18 cellular contexts compared by ENCODE assay signal in genomic region chr6:106080106-106081095, GRCh38. TPM values are rescaled to one million over a fixed set of nuclear protein-coding genes. Genes with fewer than 3 reads are reported as not detected.
DNase-seq lines count a peak whose midpoint lies in the region; ATAC-seq and TF ChIP-seq lines count a peak whose summit lies in the region.
"Had no signal": no experiment of that assay in that cellular context is flagged by ENCODE, and none has a peak within 500 bp of the region (broad histone marks: within the 10 kb centered on the region; RNA-seq: fewer than 3 reads in every experiment).

No MANE protein-coding gene starts in this region.

- no peaks in the 10 kb centered on the region for H3K79me1 ChIP-seq in neuronal stem cell (ENCODE audit: low read depth, low read length)

- H3K9me2 ChIP-seq in GM23338 (ENCODE audit: insufficient read depth) = no peaks in the 10 kb centered on the region; the same call in 1 of the 2 replicates

- H3K9me3 ChIP-seq in T-helper 17 cell (ENCODE audit: control insufficient read depth, low read length, poor library complexity, severe bottlenecking) = no peaks in the 10 kb centered on the region
- H3K9me3 ChIP-seq in neuronal stem cell (replicated peaks in 1 of 2; ENCODE audit: control insufficient read depth in 2 of 2, insufficient read depth in 1 of 2, low read depth in 1 of 2, low read length in 2 of 2) = no peaks in the 10 kb centered on the region
- no peaks in the 10 kb centered on the region for H3K9me3 ChIP-seq in smooth muscle cell (replicated peaks; ENCODE audit: low read depth)
- H3K9me3 ChIP-seq: BLaER1 treated with 17β-estradiol and CSF1 and Interleukin-3, amounts not matched to agents 10 nM and 100 nM; Caco-2; SJCRH30 had no signal

- H3K27ac Mint-ChIP-seq in GM23338 = no peak overlapping the region
- H3K27ac Mint-ChIP-seq in T-helper 17 cell = peak overlapping the region; percentile 32
- H3K27ac Mint-ChIP-seq: T-helper 2 cell treated with Interferon-gamma antibody and Interleukin-4, amounts not matched to agents 5 μg/mL and 100 μg/mL, for 36 hours had no signal

- H2AFZ ChIP-seq in GM23338 = 0 out of 2 replicates have a peak overlapping the region, but pooled peaks have one; percentile 16
- no peak overlapping the region for H2AFZ ChIP-seq in neuronal stem cell (ENCODE audit: low read length)
- H2AFZ ChIP-seq in smooth muscle cell (ENCODE audit: low read depth) = no peak overlapping the region

- no peaks in the 10 kb centered on the region for H3K36me3 ChIP-seq in GM23338 (ENCODE audit: insufficient read depth)
- H3K36me3 ChIP-seq in neuronal stem cell (replicated peaks in 1 of 2; ENCODE audit: control insufficient read depth in 2 of 2, insufficient read depth in 2 of 2, low read length in 2 of 2) = no peaks in the 10 kb centered on the region
- no peaks in the 10 kb centered on the region for H3K36me3 ChIP-seq in smooth muscle cell (ENCODE audit: low read depth)
- H3K36me3 ChIP-seq: BLaER1 treated with 17β-estradiol and CSF1 and Interleukin-3, amounts not matched to agents 10 nM and 100 nM; SJCRH30 had no signal

- no peak for TF ChIP-seq CTCF in GM23338 (conservative IDR thresholded peaks at IDR 0.05; ENCODE audit: low read depth in 2 of 2)
- TF ChIP-seq CTCF in smooth muscle cell (IDR thresholded peaks at IDR 0.05; ENCODE audit: borderline replicate concordance, insufficient read depth, poor library complexity, severe bottlenecking) = no peak

- H3K9me3 Mint-ChIP-seq in GM23338 = no peaks in the 10 kb centered on the region
- H3K9me3 Mint-ChIP-seq: T-helper 2 cell treated with Interferon-gamma antibody and Interleukin-4, amounts not matched to agents 5 μg/mL and 100 μg/mL, for 36 hours had no signal

- no peaks in the 10 kb centered on the region for H3K36me3 Mint-ChIP-seq in GM23338 (ENCODE audit: low read depth)
- no peaks in the 10 kb centered on the region for H3K36me3 Mint-ChIP-seq in T-helper 17 cell (ENCODE audit: low read depth)

- H4K8ac ChIP-seq in neuronal stem cell (ENCODE audit: low read depth, low read length) = no peak overlapping the region

- H3K27me3 ChIP-seq in GM23338 (ENCODE audit: insufficient read depth) = peaks cover 6% of the 10 kb centered on the region
- H3K27me3 ChIP-seq in neuronal stem cell (ENCODE audit: control insufficient read depth in 3 of 3, insufficient read depth in 3 of 3, low read depth in 1 of 3, low read length in 3 of 3) = peaks cover 0 to 54% (median 0%) of the 10 kb centered on the region in 3 experiments
- H3K27me3 ChIP-seq in smooth muscle cell (ENCODE audit: low read depth) = peaks cover 18% of the 10 kb centered on the region
- H3K27me3 ChIP-seq: BLaER1 treated with 17β-estradiol and CSF1 and Interleukin-3, amounts not matched to agents 10 nM and 100 nM; SJCRH30 had no signal

- H3K14ac ChIP-seq in neuronal stem cell (ENCODE audit: low read length) = peak overlapping the region; percentile 49

- H3K4ac ChIP-seq in neuronal stem cell (ENCODE audit: low read length) = no peak overlapping the region

- no peaks in the 10 kb centered on the region for H3K79me2 ChIP-seq in GM23338 (replicated peaks; ENCODE audit: insufficient read depth)
- no peaks in the 10 kb centered on the region for H3K79me2 ChIP-seq in smooth muscle cell (ENCODE audit: low read depth)

- no peak overlapping the region for H2BK12ac ChIP-seq in neuronal stem cell (ENCODE audit: low read length)

- H3K23ac ChIP-seq in neuronal stem cell (ENCODE audit: low read depth, low read length, poor library complexity) = no peak overlapping the region

- H3K4me1 ChIP-seq in GM23338 (ENCODE audit: insufficient read depth) = peaks cover 7% of the 10 kb centered on the region
- peaks cover 0 to 17% of the 10 kb centered on the region in 2 donors for H3K4me1 ChIP-seq in neuronal stem cell (ENCODE audit: control insufficient read depth in 2 of 2, insufficient read depth in 1 of 2, low read depth in 1 of 2, low read length in 2 of 2)
- H3K4me1 ChIP-seq in smooth muscle cell (ENCODE audit: low read depth) = peaks cover 33% of the 10 kb centered on the region
- H3K4me1 ChIP-seq: SJCRH30 had no signal

- no peak for ATAC-seq in GM23338
- no peak for ATAC-seq in T-helper 17 cell
- no peak for ATAC-seq in GM21381 (IDR thresholded peaks at IDR 0.05; ENCODE audit: unreplicated experiment)
- ATAC-seq: HepG2 had no signal

- no peak overlapping the region for H4K91ac ChIP-seq in neuronal stem cell (ENCODE audit: low read depth, low read length, poor library complexity)

- DNase-seq in GM23338 (ENCODE audit: low spot score) = no peak
- DNase-seq in NCI-H1694 (lab: John Stamatoyannopoulos, UW) = peak; percentile 56
- no peak for DNase-seq in T-helper 17 cell
- DNase-seq in neuronal stem cell (ENCODE audit: low spot score) = no peak
- DNase-seq in smooth muscle cell (lab: John Stamatoyannopoulos, UW; ENCODE audit: unreplicated experiment) = no peak
- DNase-seq in AG08395 (ENCODE audit: low spot score) = no peak
- DNase-seq: Caco-2, DND-41, GF-D8, H7, Karpas-422, NCI-H2171 treated with DMSO at 0.1 percent for 48 hours, SJCRH30 had no signal

- H2BK120ac ChIP-seq in neuronal stem cell (ENCODE audit: low read depth, low read length) = no peak overlapping the region

- H2AK5ac ChIP-seq in neuronal stem cell (ENCODE audit: low read depth, low read length) = no peak overlapping the region

- H3K4me3 ChIP-seq in GM23338 = no peak overlapping the region
- H3K4me3 ChIP-seq in neuronal stem cell (ENCODE audit: low read length in 2 of 2) = no peak overlapping the region
- no peak overlapping the region for H3K4me3 ChIP-seq in smooth muscle cell
- H3K4me3 ChIP-seq: BLaER1 treated with 17β-estradiol and CSF1 and Interleukin-3, amounts not matched to agents 10 nM and 100 nM; SJCRH30 had no signal

- H3K4me2 ChIP-seq in GM23338 (no peak overlapping the region), neuronal stem cell (ENCODE audit: insufficient read depth, low read length, poor library complexity, severe bottlenecking) (no peak overlapping the region), smooth muscle cell (no peak overlapping the region)
- H3K4me2 ChIP-seq: BLaER1 treated with 17β-estradiol and CSF1 and Interleukin-3, amounts not matched to agents 10 nM and 100 nM had no signal

- H3K27me3 Mint-ChIP-seq in GM23338 (ENCODE audit: insufficient read depth, low read depth, poor library complexity) (peaks cover 9% of the 10 kb centered on the region), T-helper 17 cell (no peaks in the 10 kb centered on the region)

- no peak overlapping the region for H2BK5ac ChIP-seq in neuronal stem cell (ENCODE audit: low read length)

- H4K20me1 ChIP-seq in GM23338 (replicated peaks; ENCODE audit: insufficient read depth) = no peaks in the 10 kb centered on the region
- H4K20me1 ChIP-seq in smooth muscle cell (ENCODE audit: low read depth) = no peaks in the 10 kb centered on the region
- H4K20me1 ChIP-seq: BLaER1 treated with 17β-estradiol and CSF1 and Interleukin-3, amounts not matched to agents 10 nM and 100 nM had no signal

- no peak overlapping the region for H3K27ac ChIP-seq in GM23338 (ENCODE audit: low read depth)
- peak overlapping the region; percentile 49 for H3K27ac ChIP-seq in neuronal stem cell (replicated peaks; ENCODE audit: low read length)
- H3K27ac ChIP-seq in smooth muscle cell (ENCODE audit: low read depth) = no peak overlapping the region
- H3K27ac ChIP-seq: RWPE1, SJCRH30 had no signal

- H3K9ac ChIP-seq in neuronal stem cell (ENCODE audit: low read depth, low read length, poor library complexity) (no peak overlapping the region), smooth muscle cell (ENCODE audit: low read depth) (no peak overlapping the region)
- H3K9ac ChIP-seq: BLaER1 treated with 17β-estradiol and CSF1 and Interleukin-3, amounts not matched to agents 10 nM and 100 nM had no signal

- peak overlapping the region; percentile 25 for H3K18ac ChIP-seq in neuronal stem cell (ENCODE audit: low read length)

- H3K4me1 Mint-ChIP-seq in GM23338 = peaks cover 17% of the 10 kb centered on the region
- H3K4me1 Mint-ChIP-seq in T-helper 17 cell = peaks cover 39% of the 10 kb centered on the region

- H3K4me3 Mint-ChIP-seq in GM23338 (no peak overlapping the region), T-helper 17 cell (no peak overlapping the region)
- H3K4me3 Mint-ChIP-seq: T-helper 2 cell treated with Interferon-gamma antibody and Interleukin-4, amounts not matched to agents 5 μg/mL and 100 μg/mL, for 36 hours had no signal

- H3F3A ChIP-seq in GM23338 (replicated peaks; ENCODE audit: low read depth) (no peaks in the 10 kb centered on the region), smooth muscle cell (ENCODE audit: low read depth) (peaks cover 9% of the 10 kb centered on the region)

- no CpG with 5 or more reads among the region's 10 CpGs for WGBS in neuronal stem cell (ENCODE audit: extremely low coverage in 2 of 2, insufficient read length in 2 of 2, insufficient replicate concordance in 1 of 2), 2 donors
- 86% methylated on average over 10 of the region's 10 CpGs for WGBS in smooth muscle cell (ENCODE audit: low lambda C conversion rate)

- H2BK15ac ChIP-seq in neuronal stem cell (ENCODE audit: low read length) = no peak overlapping the region

TF ChIP-seq in GM23338, 12 proteins besides CTCF, POLR2A, EP300 and RAD21 (continues in another document):
- TF ChIP-seq CREB1 (CRISPR knock-in tag; IDR thresholded peaks at IDR 0.05; ENCODE audit: low read depth) (no peak), EZH2phosphoT487 (IDR thresholded peaks at IDR 0.05; ENCODE audit: unreplicated experiment) (no peak), EZH2 (IDR thresholded peaks at IDR 0.05; ENCODE audit: low read depth, unreplicated experiment) (no peak), ZNF114 (CRISPR knock-in tag; IDR thresholded peaks at IDR 0.05) (no peak)

RNA-seq across cellular contexts. Expression of gene PRDM1, which starts 5.7 kb away (rescaled TPM):
- total RNA-seq in GM23338 (2014; rRNA removed; shearing (Covaris generic)) = 0.62 and 0.73 TPM in 2 replicates
- polyA plus RNA-seq in GM23338 (2016; fragmentation: Nextera tagmentation; extraction: Ambion mirVana) (0.65 and 0.90 TPM in 2 replicates), smooth muscle cell (13.3 and 15.1 TPM in 2 replicates)
- total RNA-seq in T-helper 17 cell (100 to 1,000 TPM; 122 to 141 TPM), smooth muscle cell (15.6 and 16.1 TPM in 2 replicates)
- polyA plus RNA-seq in neuronal stem cell (2013, experiment 1 of 2) = 2.1 TPM
- polyA plus RNA-seq in neuronal stem cell (2013, experiment 2 of 2) = 2.3 TPM
- total RNA-seq: HepG2, SJCRH30 had no signal
